Comparison of ENCODE assay signal across 13 cellular contexts in the genomic region with DNA sequence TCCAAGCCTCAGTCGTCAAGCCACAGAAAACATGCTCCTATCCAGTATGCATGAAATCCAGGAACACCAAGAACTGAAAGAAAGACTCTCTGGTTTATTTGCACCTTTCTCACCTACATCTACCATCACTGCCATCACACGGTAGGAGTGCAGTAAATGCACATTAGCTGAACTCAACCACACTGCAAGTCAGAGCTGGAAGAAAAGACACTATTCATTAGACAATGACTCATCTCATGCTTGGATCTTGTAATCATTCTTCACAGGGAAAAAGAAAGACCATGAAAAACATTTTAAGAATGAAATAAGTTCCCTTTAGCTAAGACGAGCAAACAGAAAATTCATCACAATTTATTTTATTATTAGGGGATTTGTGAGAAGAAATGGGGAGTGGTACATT.
DNase-seq lines count a peak whose midpoint lies in the region; ATAC-seq and TF ChIP-seq lines count a peak whose summit lies in the region.
"Had no signal": no experiment of that assay in that cellular context is flagged by ENCODE, and none has a peak within 500 bp of the region (broad histone marks: within the 10 kb centered on the region; RNA-seq: fewer than 3 reads in every experiment).

No MANE protein-coding gene starts in this region.

- no peak overlapping the region for H3K14ac ChIP-seq in mesenchymal stem cell (ENCODE audit: low read length in 2 of 2)

- H3K27me3 ChIP-seq in mesenchymal stem cell (ENCODE audit: control insufficient read depth in 1 of 2, insufficient read depth in 1 of 2, low read length in 2 of 2), result no peaks in the 10 kb centered on the region
- no peaks in the 10 kb centered on the region for H3K27me3 ChIP-seq in right cardiac atrium (ENCODE audit: control insufficient read depth, insufficient read depth)
- no peaks in the 10 kb centered on the region for H3K27me3 ChIP-seq in vagina
- H3K27me3 ChIP-seq: heart left ventricle had no signal

- DNase-seq in AG10803 (ENCODE audit: low read depth), result peak; percentile 42
- peak; percentile 8 for DNase-seq in NCI-H2227 (lab: John Stamatoyannopoulos, UW; ENCODE audit: unreplicated experiment)
- DNase-seq in choroid plexus epithelial cell (ENCODE audit: low read depth), result peak; percentile 70
- DNase-seq in mesenchymal stem cell, result peak; percentile 71
- DNase-seq in activated CD8-positive, alpha-beta memory T cell treated with anti-CD3 and anti-CD28 coated beads for 24 hours, result no peak
- no peak for DNase-seq in right cardiac atrium
- DNase-seq in vagina (ENCODE audit: extremely low spot score in 2 of 2), result no peak
- no peak for DNase-seq in NCI-H526 treated with DMSO at 0.1 percent for 48 hours (lab: John Stamatoyannopoulos, UW)
- DNase-seq: heart left ventricle; MM.1S; NK-92 treated with Interleukin-12 subunit alpha and Interleukin-12 subunit beta, amount 100 ng/mL, for 24 hours; T-helper 17 cell had no signal

- H3K9me3 ChIP-seq in mesenchymal stem cell (ENCODE audit: control insufficient read depth, low read length), result no peaks in the 10 kb centered on the region
- H3K9me3 ChIP-seq in right cardiac atrium (ENCODE audit: control insufficient read depth, low read length), result no peaks in the 10 kb centered on the region
- H3K9me3 ChIP-seq in vagina, result no peaks in the 10 kb centered on the region
- H3K9me3 ChIP-seq: heart left ventricle had no signal

- 64% methylated on average over 2 of the region's 3 CpGs for WGBS in mesenchymal stem cell
- WGBS in right cardiac atrium, result 65% methylated on average over 3 of the region's 3 CpGs

- TF ChIP-seq CTCF in AG10803 (conservative IDR thresholded peaks at IDR 0.05; ENCODE audit: low read length), result no peak
- peak; percentile 25 for TF ChIP-seq CTCF in choroid plexus epithelial cell (conservative IDR thresholded peaks at IDR 0.05; ENCODE audit: low read depth, low read length)
- no peak for TF ChIP-seq CTCF in vagina (IDR thresholded peaks at IDR 0.05)

- H3K27ac ChIP-seq in mesenchymal stem cell (ENCODE audit: low read length, poor library complexity, severe bottlenecking), result peak overlapping the region; percentile 57
- no peak overlapping the region for H3K27ac ChIP-seq in right cardiac atrium (ENCODE audit: low read length)
- H3K27ac ChIP-seq in vagina, result no peak overlapping the region
- H3K27ac ChIP-seq: C4-2B, heart left ventricle had no signal

- H2BK15ac ChIP-seq in mesenchymal stem cell (ENCODE audit: low read depth, poor library complexity, severe bottlenecking), result no peak overlapping the region

- intact Hi-C loops in right cardiac atrium (cut with DNase I), result no loop called here
- intact Hi-C loops in vagina (cut with DNase I), result no loop called here

- no peak overlapping the region for H2BK12ac ChIP-seq in mesenchymal stem cell (ENCODE audit: low read length in 2 of 2)

- no peak for ATAC-seq in right cardiac atrium
- ATAC-seq: T-helper 17 cell had no signal

- no peak overlapping the region for H4K8ac ChIP-seq in mesenchymal stem cell (ENCODE audit: low read length)

- H3K18ac ChIP-seq in mesenchymal stem cell (ENCODE audit: low read depth in 1 of 2, low read length in 2 of 2), result no peak overlapping the region

- H2AK5ac ChIP-seq in mesenchymal stem cell (ENCODE audit: low read length, severe bottlenecking), result no peak overlapping the region

- H3K36me3 ChIP-seq in mesenchymal stem cell (ENCODE audit: control insufficient read depth in 1 of 2, insufficient read depth in 2 of 2, low read depth in 1 of 2, low read length in 2 of 2) (peaks cover 0 to 9% of the 10 kb centered on the region in 2 experiments), vagina (no peaks in the 10 kb centered on the region)
- H3K36me3 ChIP-seq: heart left ventricle had no signal

- H3K4me1 ChIP-seq in mesenchymal stem cell (ENCODE audit: control insufficient read depth, insufficient read depth, low read depth, low read length), result peaks cover 1% of the 10 kb centered on the region
- no peaks in the 10 kb centered on the region for H3K4me1 ChIP-seq in right cardiac atrium (ENCODE audit: control insufficient read depth, insufficient read depth, low read length)
- peaks cover 18% of the 10 kb centered on the region for H3K4me1 ChIP-seq in vagina

- H3K4me3 ChIP-seq in AG10803 (ENCODE audit: low read length) (no peak overlapping the region), choroid plexus epithelial cell (ENCODE audit: low read depth, low read length) (no peak overlapping the region), mesenchymal stem cell (ENCODE audit: insufficient read depth in 1 of 2, low read depth in 1 of 2, low read length in 2 of 2) (no peak overlapping the region), right cardiac atrium (ENCODE audit: low read length) (no peak overlapping the region), vagina (no peak overlapping the region)
- H3K4me3 ChIP-seq: heart left ventricle had no signal

- H3K4ac ChIP-seq in mesenchymal stem cell (ENCODE audit: low read depth in 1 of 2, low read length in 2 of 2), result no peak overlapping the region

- no peak overlapping the region for H4K91ac ChIP-seq in mesenchymal stem cell (ENCODE audit: low read length)

- H2BK5ac ChIP-seq in mesenchymal stem cell (ENCODE audit: low read depth, low read length, poor library complexity, severe bottlenecking), result no peak overlapping the region

- no peak for TF ChIP-seq POLR2A in vagina (IDR thresholded peaks at IDR 0.05)

- peaks cover 34% of the 10 kb centered on the region for H3K79me1 ChIP-seq in mesenchymal stem cell (replicated peaks; ENCODE audit: low read length, poor library complexity, severe bottlenecking)

- H2AFZ ChIP-seq in mesenchymal stem cell (ENCODE audit: low read depth, low read length), result no peak overlapping the region

- H3K4me2 ChIP-seq in mesenchymal stem cell (ENCODE audit: low read length, poor library complexity, severe bottlenecking), result no peak overlapping the region

- H2BK120ac ChIP-seq in mesenchymal stem cell (ENCODE audit: low read depth, low read length), result no peak overlapping the region

- H3K9ac ChIP-seq in mesenchymal stem cell (ENCODE audit: low read length), result peak overlapping the region; percentile 34

- H3K23ac ChIP-seq in mesenchymal stem cell (ENCODE audit: low read length in 2 of 2), result no peak overlapping the region

Comparison
In these comparisons a context has a peak if more than half of its experiments do, and no peak if none do; other contexts are left out.
1. DNase-seq: peak in AG10803 (single experiment), NCI-H2227 (single experiment), choroid plexus epithelial cell (single experiment) and mesenchymal stem cell (single experiment); none in activated CD8-positive, alpha-beta memory T cell treated with anti-CD3 and anti-CD28 coated beads for 24 hours (single experiment), right cardiac atrium (0 of 3), vagina (0 of 2) and NCI-H526 treated with DMSO at 0.1 percent for 48 hours (single experiment).